8 cellular contexts compared by ENCODE assay signal in the genomic region with DNA sequence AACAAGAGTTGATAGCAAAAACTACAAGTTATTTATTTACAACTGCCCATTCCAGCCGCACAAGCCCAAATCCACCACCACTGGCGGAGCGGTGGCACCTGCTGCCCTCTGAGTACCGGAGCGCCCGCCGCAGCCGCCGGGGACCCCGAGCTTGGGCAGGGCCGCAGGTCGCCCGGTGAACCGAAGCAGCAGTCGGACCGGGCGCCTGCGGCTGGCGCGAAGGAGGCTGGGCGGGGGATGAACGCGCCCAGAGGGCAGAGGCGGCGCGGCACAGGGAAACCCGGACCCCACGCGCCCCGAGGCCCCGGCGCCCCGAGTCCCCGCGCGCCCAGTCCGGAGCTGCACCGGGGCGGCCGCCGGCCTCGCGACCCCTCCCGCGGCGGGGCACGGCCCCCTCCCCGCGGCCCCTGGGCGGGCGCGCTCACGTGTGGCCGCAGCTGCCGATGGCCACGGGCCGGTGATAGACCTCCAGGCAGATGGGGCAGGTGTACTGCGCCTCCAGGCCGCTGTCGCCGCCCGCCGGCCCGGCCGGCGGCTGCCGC. TPM values are rescaled to one million over a fixed set of nuclear protein-coding genes. Genes with fewer than 3 reads are reported as not detected.
DNase-seq lines count a peak whose midpoint lies in the region; ATAC-seq and TF ChIP-seq lines count a peak whose summit lies in the region.

No MANE protein-coding gene starts in this region.

- DNase-seq in activated CD4-positive, alpha-beta T cell treated with anti-CD3 and anti-CD28 coated beads, Interleukin-2, amount 10 ng/mL, durations not matched to agents 24 days and 14 days: peak; percentile 78
- no peak for DNase-seq in activated CD4-positive, alpha-beta T cell treated with anti-CD3 and anti-CD28 coated beads for 4 hours
- DNase-seq in esophagus squamous epithelium (lab: John Stamatoyannopoulos, UW) (no peak), activated gamma-delta T cell (lab: John Stamatoyannopoulos, UW) (no peak)
- DNase-seq in stimulated activated naive CD4-positive, alpha-beta T cell treated with Interleukin-2 at 50 U/mL for 16 hours (lab: John Stamatoyannopoulos, UW): no peak

- no peaks in the 10 kb centered on the region for H3K27me3 Mint-ChIP-seq in activated CD4-positive, alpha-beta T cell treated with anti-CD3 and anti-CD28 coated beads, Interleukin-2, amount 10 ng/mL, durations not matched to agents 24 days and 14 days

- H3K9me3 Mint-ChIP-seq in activated CD4-positive, alpha-beta T cell treated with anti-CD3 and anti-CD28 coated beads, Interleukin-2, amount 10 ng/mL, durations not matched to agents 24 days and 14 days: no peaks in the 10 kb centered on the region

- peaks cover 15% of the 10 kb centered on the region for H3K36me3 Mint-ChIP-seq in activated CD4-positive, alpha-beta T cell treated with anti-CD3 and anti-CD28 coated beads, Interleukin-2, amount 10 ng/mL, durations not matched to agents 24 days and 14 days (ENCODE audit: low read depth)

- no peak for TF ChIP-seq POLR2A in esophagus squamous epithelium (IDR thresholded peaks at IDR 0.05)

- peak overlapping the region; percentile 88 for H3K4me3 Mint-ChIP-seq in activated CD4-positive, alpha-beta T cell treated with anti-CD3 and anti-CD28 coated beads, Interleukin-2, amount 10 ng/mL, durations not matched to agents 24 days and 14 days

- H3K4me1 ChIP-seq in esophagus squamous epithelium (peaks cover 24 to 71% (median 29%) of the 10 kb centered on the region in 3 donors), neuron (ENCODE audit: insufficient read depth, low read length) (peaks cover 21% of the 10 kb centered on the region)

- H3K36me3 ChIP-seq in esophagus squamous epithelium (peaks cover 0 to 10% (median 0%) of the 10 kb centered on the region in 3 donors), neuron (ENCODE audit: insufficient read depth, low read length) (no peaks in the 10 kb centered on the region)

- intact Hi-C loops in activated CD4-positive, alpha-beta T cell treated with anti-CD3 and anti-CD28 coated beads, Interleukin-2, amount 10 ng/mL, durations not matched to agents 24 days and 14 days (cut with micrococcal nuclease): loop anchor here (1.0 to 2.0 kb wide), 3 partner anchors 31 to 136 kb away; a partner anchor contains a TSS
- intact Hi-C loops in esophagus squamous epithelium (cut with DNase I): no loop called here

- H3K4me3 ChIP-seq in esophagus squamous epithelium: peak overlapping the region; percentile 93 to 99 (median 95)
- H3K4me3 ChIP-seq in neuron (ENCODE audit: low read length): peak overlapping the region; percentile 93

- 0% methylated on average over 4 of the region's 67 CpGs; no CpG with 5 or more reads in 1 of the 2 donors for WGBS in esophagus squamous epithelium, 2 donors

- H3K27ac ChIP-seq in esophagus squamous epithelium: peak overlapping the region; percentile 78 to 95 (median 90)

- H3K27me3 ChIP-seq in esophagus squamous epithelium (no peaks in the 10 kb centered on the region), neuron (ENCODE audit: insufficient read depth, low read length) (no peaks in the 10 kb centered on the region)

- H3K4me1 Mint-ChIP-seq in activated CD4-positive, alpha-beta T cell treated with anti-CD3 and anti-CD28 coated beads, Interleukin-2, amount 10 ng/mL, durations not matched to agents 24 days and 14 days: peaks cover 40% of the 10 kb centered on the region

- H3K27ac Mint-ChIP-seq in activated CD4-positive, alpha-beta T cell treated with anti-CD3 and anti-CD28 coated beads, Interleukin-2, amount 10 ng/mL, durations not matched to agents 24 days and 14 days: peak overlapping the region; percentile 87

- no peaks in the 10 kb centered on the region for H3K9me3 ChIP-seq in esophagus squamous epithelium
- H3K9me3 ChIP-seq in neuron (ENCODE audit: low read length): no peaks in the 10 kb centered on the region

- TF ChIP-seq CTCF in esophagus squamous epithelium (IDR thresholded peaks at IDR 0.05): no peak

- ATAC-seq in HG02943 (IDR thresholded peaks at IDR 0.05; ENCODE audit: low read depth, unreplicated experiment) (peak; percentile 21), SK-N-SH treated with all-trans-retinoic acid at 6 μM for 48 hours (peak; percentile 5; the same call in 2 of the 3 replicates)

- peak overlapping the region; percentile 80 for H2AFZ ChIP-seq in neuron (ENCODE audit: low read depth, low read length)

TF ChIP-seq in SK-N-SH treated with all-trans-retinoic acid at 6 μM for 48 hours, 23 proteins besides CTCF, POLR2A, EP300 and RAD21 (continues in another document):
- no peak for TF ChIP-seq RARB (CRISPR knock-in tag; IDR thresholded peaks at IDR 0.05)
- TF ChIP-seq GLIS3 (CRISPR knock-in tag; IDR thresholded peaks at IDR 0.05): no peak
- TF ChIP-seq ZNF565 (CRISPR knock-in tag; conservative IDR thresholded peaks at IDR 0.05; ENCODE audit: low read depth): no peak
- TF ChIP-seq PPARA (CRISPR knock-in tag; IDR thresholded peaks at IDR 0.05; ENCODE audit: borderline replicate concordance): no peak
- no peak for TF ChIP-seq TCF4 (CRISPR knock-in tag; IDR thresholded peaks at IDR 0.05; ENCODE audit: borderline replicate concordance)
- TF ChIP-seq, protein P1, sequence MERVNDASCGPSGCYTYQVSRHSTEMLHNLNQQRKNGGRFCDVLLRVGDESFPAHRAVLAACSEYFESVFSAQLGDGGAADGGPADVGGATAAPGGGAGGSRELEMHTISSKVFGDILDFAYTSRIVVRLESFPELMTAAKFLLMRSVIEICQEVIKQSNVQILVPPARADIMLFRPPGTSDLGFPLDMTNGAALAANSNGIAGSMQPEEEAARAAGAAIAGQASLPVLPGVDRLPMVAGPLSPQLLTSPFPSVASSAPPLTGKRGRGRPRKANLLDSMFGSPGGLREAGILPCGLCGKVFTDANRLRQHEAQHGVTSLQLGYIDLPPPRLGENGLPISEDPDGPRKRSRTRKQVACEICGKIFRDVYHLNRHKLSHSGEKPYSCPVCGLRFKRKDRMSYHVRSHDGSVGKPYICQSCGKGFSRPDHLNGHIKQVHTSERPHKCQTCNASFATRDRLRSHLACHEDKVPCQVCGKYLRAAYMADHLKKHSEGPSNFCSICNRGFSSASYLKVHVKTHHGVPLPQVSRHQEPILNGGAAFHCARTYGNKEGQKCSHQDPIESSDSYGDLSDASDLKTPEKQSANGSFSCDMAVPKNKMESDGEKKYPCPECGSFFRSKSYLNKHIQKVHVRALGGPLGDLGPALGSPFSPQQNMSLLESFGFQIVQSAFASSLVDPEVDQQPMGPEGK (CRISPR knock-in tag; IDR thresholded peaks at IDR 0.05; ENCODE audit: borderline replicate concordance): no peak
- TF ChIP-seq, protein P2, sequence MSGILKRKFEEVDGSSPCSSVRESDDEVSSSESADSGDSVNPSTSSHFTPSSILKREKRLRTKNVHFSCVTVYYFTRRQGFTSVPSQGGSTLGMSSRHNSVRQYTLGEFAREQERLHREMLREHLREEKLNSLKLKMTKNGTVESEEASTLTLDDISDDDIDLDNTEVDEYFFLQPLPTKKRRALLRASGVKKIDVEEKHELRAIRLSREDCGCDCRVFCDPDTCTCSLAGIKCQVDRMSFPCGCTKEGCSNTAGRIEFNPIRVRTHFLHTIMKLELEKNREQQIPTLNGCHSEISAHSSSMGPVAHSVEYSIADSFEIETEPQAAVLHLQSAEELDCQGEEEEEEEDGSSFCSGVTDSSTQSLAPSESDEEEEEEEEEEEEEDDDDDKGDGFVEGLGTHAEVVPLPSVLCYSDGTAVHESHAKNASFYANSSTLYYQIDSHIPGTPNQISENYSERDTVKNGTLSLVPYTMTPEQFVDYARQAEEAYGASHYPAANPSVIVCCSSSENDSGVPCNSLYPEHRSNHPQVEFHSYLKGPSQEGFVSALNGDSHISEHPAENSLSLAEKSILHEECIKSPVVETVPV (CRISPR knock-in tag; IDR thresholded peaks at IDR 0.05): no peak
- TF ChIP-seq, protein P3, sequence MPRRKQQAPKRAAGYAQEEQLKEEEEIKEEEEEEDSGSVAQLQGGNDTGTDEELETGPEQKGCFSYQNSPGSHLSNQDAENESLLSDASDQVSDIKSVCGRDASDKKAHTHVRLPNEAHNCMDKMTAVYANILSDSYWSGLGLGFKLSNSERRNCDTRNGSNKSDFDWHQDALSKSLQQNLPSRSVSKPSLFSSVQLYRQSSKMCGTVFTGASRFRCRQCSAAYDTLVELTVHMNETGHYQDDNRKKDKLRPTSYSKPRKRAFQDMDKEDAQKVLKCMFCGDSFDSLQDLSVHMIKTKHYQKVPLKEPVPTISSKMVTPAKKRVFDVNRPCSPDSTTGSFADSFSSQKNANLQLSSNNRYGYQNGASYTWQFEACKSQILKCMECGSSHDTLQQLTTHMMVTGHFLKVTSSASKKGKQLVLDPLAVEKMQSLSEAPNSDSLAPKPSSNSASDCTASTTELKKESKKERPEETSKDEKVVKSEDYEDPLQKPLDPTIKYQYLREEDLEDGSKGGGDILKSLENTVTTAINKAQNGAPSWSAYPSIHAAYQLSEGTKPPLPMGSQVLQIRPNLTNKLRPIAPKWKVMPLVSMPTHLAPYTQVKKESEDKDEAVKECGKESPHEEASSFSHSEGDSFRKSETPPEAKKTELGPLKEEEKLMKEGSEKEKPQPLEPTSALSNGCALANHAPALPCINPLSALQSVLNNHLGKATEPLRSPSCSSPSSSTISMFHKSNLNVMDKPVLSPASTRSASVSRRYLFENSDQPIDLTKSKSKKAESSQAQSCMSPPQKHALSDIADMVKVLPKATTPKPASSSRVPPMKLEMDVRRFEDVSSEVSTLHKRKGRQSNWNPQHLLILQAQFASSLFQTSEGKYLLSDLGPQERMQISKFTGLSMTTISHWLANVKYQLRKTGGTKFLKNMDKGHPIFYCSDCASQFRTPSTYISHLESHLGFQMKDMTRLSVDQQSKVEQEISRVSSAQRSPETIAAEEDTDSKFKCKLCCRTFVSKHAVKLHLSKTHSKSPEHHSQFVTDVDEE (CRISPR knock-in tag; IDR thresholded peaks at IDR 0.05): no peak

RNA-seq across cellular contexts. Expression of a gene that starts 0.4 kb away (rescaled TPM):
- 47.3 and 49.7 TPM in 2 replicates for total RNA-seq in activated CD4-positive, alpha-beta T cell treated with anti-CD3 and anti-CD28 coated beads, Interleukin-2, amount 10 ng/mL, durations not matched to agents 24 days and 14 days
- total RNA-seq in esophagus squamous epithelium: 10 to 100 TPM in 2 of 4 donors, 1 to 10 TPM in 2; 7.1 to 16.8 (median 9.6) TPM

RNA-seq across cellular contexts. Expression of a gene that starts 0.5 kb away (rescaled TPM):
- total RNA-seq in activated CD4-positive, alpha-beta T cell treated with anti-CD3 and anti-CD28 coated beads, Interleukin-2, amount 10 ng/mL, durations not matched to agents 24 days and 14 days: 68.8 and 69.9 TPM in 2 replicates
- 10 to 100 TPM in 1 of 4 donors, 1 to 10 TPM in 3; 4.4 to 13.2 (median 6.3) TPM for total RNA-seq in esophagus squamous epithelium

RNA-seq across cellular contexts. Expression of a gene that starts 19.5 kb away (rescaled TPM):
- 3.0 and 3.3 TPM in 2 replicates for total RNA-seq in activated CD4-positive, alpha-beta T cell treated with anti-CD3 and anti-CD28 coated beads, Interleukin-2, amount 10 ng/mL, durations not matched to agents 24 days and 14 days
- total RNA-seq in esophagus squamous epithelium: under 1 TPM in 2 of 4 donors, not detected in 2; 0.23 to 0.95 TPM

RNA-seq across cellular contexts. Expression of a gene that starts 42.9 kb away (rescaled TPM):
- total RNA-seq in activated CD4-positive, alpha-beta T cell treated with anti-CD3 and anti-CD28 coated beads, Interleukin-2, amount 10 ng/mL, durations not matched to agents 24 days and 14 days: 95.7 and 102 TPM in 2 replicates
- 100 to 1,000 TPM in 1 of 4 donors, 10 to 100 TPM in 3; 52.7 to 134 (median 71.4) TPM for total RNA-seq in esophagus squamous epithelium

RNA-seq across cellular contexts. Expression of a gene that starts 55.0 kb away (rescaled TPM):
- total RNA-seq in activated CD4-positive, alpha-beta T cell treated with anti-CD3 and anti-CD28 coated beads, Interleukin-2, amount 10 ng/mL, durations not matched to agents 24 days and 14 days: 222 and 228 TPM in 2 replicates
- 100 to 1,000 TPM in 2 of 4 donors, 10 to 100 TPM in 2; 67.1 to 205 (median 98.7) TPM for total RNA-seq in esophagus squamous epithelium
